In the genomic region with DNA sequence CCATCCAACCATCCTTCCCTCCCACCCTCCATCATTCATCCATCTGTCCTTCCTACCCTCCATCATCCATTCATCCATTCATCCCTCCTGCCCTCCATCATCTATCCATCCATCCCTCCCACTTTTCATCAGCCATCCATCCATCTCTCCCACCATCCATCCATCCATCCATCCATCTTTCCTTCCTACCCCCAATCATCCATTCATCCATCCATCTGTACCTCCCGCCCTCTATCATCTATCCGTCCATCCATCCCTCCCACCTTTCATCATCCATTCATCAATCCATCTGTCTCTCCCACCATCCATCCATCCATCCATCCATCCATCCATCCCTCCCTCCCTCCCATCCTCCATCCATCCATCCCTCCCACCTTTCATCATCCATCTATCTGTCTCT, we compare ENCODE assay signal across 2 cellular contexts.
A peak's percentile ranks its signal among the peaks of the same experiment; 100 is the strongest.
TF ChIP-seq lines count a peak whose summit lies in the region.

No MANE protein-coding gene starts in this region.

TF ChIP-seq in HEK293, 187 proteins besides CTCF, POLR2A, EP300 and RAD21:
- peak; percentile 90 for TF ChIP-seq ZNF366 (tag by site-specific recombination; conservative IDR thresholded peaks at IDR 0.05)
- TF ChIP-seq ZEB2 (tag by site-specific recombination; IDR thresholded peaks at IDR 0.05), result no peak
- TF ChIP-seq ZBTB17 (tag by site-specific recombination; IDR thresholded peaks at IDR 0.05), result peak; percentile 72

TF ChIP-seq in H1, 55 proteins besides CTCF, POLR2A, EP300 and RAD21 (continued from another document):
- TF ChIP-seq EGR1 (IDR thresholded peaks at IDR 0.05; ENCODE audit: borderline replicate concordance, low read depth, low read length) (no peak), CHD2 (IDR thresholded peaks at IDR 0.05; ENCODE audit: low read length) (no peak), POLR2AphosphoS5 (IDR thresholded peaks at IDR 0.05; ENCODE audit: low read depth, low read length) (no peak), GTF2F1 (IDR thresholded peaks at IDR 0.05; ENCODE audit: borderline replicate concordance, low read depth, low read length) (no peak), TAF1 (IDR thresholded peaks at IDR 0.05; ENCODE audit: low read depth, low read length) (no peak), BCL11A (IDR thresholded peaks at IDR 0.05; ENCODE audit: low read depth in 2 of 2, low read length in 2 of 2) (no peak), MAFK (IDR thresholded peaks at IDR 0.05; ENCODE audit: low read depth, low read length) (no peak), CTBP2 (IDR thresholded peaks at IDR 0.05; ENCODE audit: borderline replicate concordance, insufficient read depth, insufficient read length, low read length) (no peak), GABPA (IDR thresholded peaks at IDR 0.05; ENCODE audit: borderline replicate concordance, insufficient read depth, low read length) (no peak), HDAC2 (IDR thresholded peaks at IDR 0.05; ENCODE audit: borderline replicate concordance in 1 of 2, low read depth in 2 of 2, low read length in 2 of 2) (no peak), SIRT6 (IDR thresholded peaks at IDR 0.05; ENCODE audit: low read length) (no peak)
- TF ChIP-seq, protein P1, sequence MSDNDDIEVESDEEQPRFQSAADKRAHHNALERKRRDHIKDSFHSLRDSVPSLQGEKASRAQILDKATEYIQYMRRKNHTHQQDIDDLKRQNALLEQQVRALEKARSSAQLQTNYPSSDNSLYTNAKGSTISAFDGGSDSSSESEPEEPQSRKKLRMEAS (IDR thresholded peaks at IDR 0.05), result no peak
- TF ChIP-seq, protein P2, sequence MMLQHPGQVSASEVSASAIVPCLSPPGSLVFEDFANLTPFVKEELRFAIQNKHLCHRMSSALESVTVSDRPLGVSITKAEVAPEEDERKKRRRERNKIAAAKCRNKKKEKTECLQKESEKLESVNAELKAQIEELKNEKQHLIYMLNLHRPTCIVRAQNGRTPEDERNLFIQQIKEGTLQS (IDR thresholded peaks at IDR 0.05; ENCODE audit: insufficient read depth, low read depth, low read length), result no peak
